Comparison of ENCODE assay signal across 8 cellular contexts in genomic region chr6:32195652-32195901, GRCh38. TPM values are rescaled to one million over a fixed set of nuclear protein-coding genes. Genes with fewer than 3 reads are reported as not detected.
A peak's percentile ranks its signal among the peaks of the same experiment; 100 is the strongest.
DNase-seq lines count a peak whose midpoint lies in the region; ATAC-seq and TF ChIP-seq lines count a peak whose summit lies in the region.

No MANE protein-coding gene starts in this region.

- 0% methylated on average over 6 of the region's 25 CpGs for WGBS in right lobe of liver (ENCODE audit: insufficient coverage, low coverage, low lambda C conversion rate, missing lambda C conversion rate)

- H3K27me3 Mint-ChIP-seq in activated CD8-positive, alpha-beta T cell treated with anti-CD3 and anti-CD28 coated beads, Interleukin-2, amount 10 ng/mL, durations not matched to agents 7 days and 5 days (ENCODE audit: low read depth): no peaks in the 10 kb centered on the region

- H3K9me3 Mint-ChIP-seq in activated CD8-positive, alpha-beta T cell treated with anti-CD3 and anti-CD28 coated beads, Interleukin-2, amount 10 ng/mL, durations not matched to agents 7 days and 5 days (ENCODE audit: insufficient read depth): no peaks in the 10 kb centered on the region

- ATAC-seq in GM18868 (IDR thresholded peaks at IDR 0.05; ENCODE audit: unreplicated experiment) (peak; percentile 63), HG03571 (IDR thresholded peaks at IDR 0.05; ENCODE audit: unreplicated experiment) (peak; percentile 67), right lobe of liver (peak; percentile 81 to 91 (median 90))
- ATAC-seq in activated CD8-positive, alpha-beta T cell treated with anti-CD3 and anti-CD28 coated beads, Interleukin-2, amount 10 ng/mL, durations not matched to agents 7 days and 5 days: peak; percentile 90

- peak; percentile 56 to 64 (median 58) for TF ChIP-seq CTCF in right lobe of liver (IDR thresholded peaks at IDR 0.05)

- H3K4me3 ChIP-seq in duodenal mucosa (ENCODE audit: low read depth in 1 of 2, low read length in 2 of 2) (peak overlapping the region; percentile 63 to 86), right lobe of liver (peak overlapping the region in 2 of 3 donors; percentile 78 to 87)

- H3K4me1 Mint-ChIP-seq in activated CD8-positive, alpha-beta T cell treated with anti-CD3 and anti-CD28 coated beads, Interleukin-2, amount 10 ng/mL, durations not matched to agents 7 days and 5 days (ENCODE audit: low read depth): peaks cover 33% of the 10 kb centered on the region

- DNase-seq in ACHN (peak; percentile 98), NCI-H774 (lab: John Stamatoyannopoulos, UW) (peak; percentile 99), right lobe of liver (peak; percentile 100)
- peak; percentile 100 for DNase-seq in activated CD8-positive, alpha-beta T cell treated with anti-CD3 and anti-CD28 coated beads, Interleukin-2, amount 10 ng/mL, durations not matched to agents 7 days and 5 days
- peak; percentile 100 for DNase-seq in stimulated activated CD4-positive, alpha-beta T cell treated with anti-CD3 and anti-CD28 coated beads, Interleukin-4, amount 100 ng/mL, for 48 hours (ENCODE audit: low read depth in 2 of 2)

- H3K4me1 ChIP-seq in duodenal mucosa (ENCODE audit: control insufficient read depth in 1 of 2, insufficient read depth in 2 of 2, low read length in 2 of 2) (peaks cover 36 to 46% of the 10 kb centered on the region in 2 donors), right lobe of liver (peaks cover 0 to 15% (median 7%) of the 10 kb centered on the region in 4 donors)

- in situ Hi-C loops in ACHN (cut with HindIII; ENCODE audit: low pct_ligation_motif_present, low pct_unique_long_range_greater_than_20kb, low sequenced_read_pairs): no loop called here

- no peaks in the 10 kb centered on the region for H3K9me3 ChIP-seq in duodenal mucosa (ENCODE audit: control insufficient read depth in 1 of 2, low read length in 2 of 2)
- no peaks in the 10 kb centered on the region for H3K9me3 ChIP-seq in right lobe of liver

- H3K9ac ChIP-seq in duodenal mucosa (ENCODE audit: low read depth in 1 of 2, low read length in 2 of 2): peak overlapping the region in 1 of 2 donors; percentile 98

- POLR2A ChIA-PET in activated CD8-positive, alpha-beta T cell treated with anti-CD3 and anti-CD28 coated beads, Interleukin-2, amount 10 ng/mL, durations not matched to agents 7 days and 5 days (lab: Charles Lee): interaction anchor here (1.0 to 1.5 kb wide), 7 partner anchors 18 to 650 kb away, joined by 3 to 6 read pairs (median 4); partner anchors contain the start of genes AGPAT1, C6orf47 and TAP2

- H3K27me3 ChIP-seq in duodenal mucosa (ENCODE audit: control insufficient read depth in 1 of 2, insufficient read depth in 2 of 2, low read length in 2 of 2) (no peaks in the 10 kb centered on the region), right lobe of liver (no peaks in the 10 kb centered on the region)

- peak overlapping the region; percentile 97 for H3K4me3 Mint-ChIP-seq in activated CD8-positive, alpha-beta T cell treated with anti-CD3 and anti-CD28 coated beads, Interleukin-2, amount 10 ng/mL, durations not matched to agents 7 days and 5 days

- intact Hi-C loops in right lobe of liver (cut with DNase I): no loop called here

- CTCF ChIA-PET in activated CD8-positive, alpha-beta T cell treated with anti-CD3 and anti-CD28 coated beads, Interleukin-2, amount 10 ng/mL, durations not matched to agents 7 days and 5 days (lab: Charles Lee): interaction anchor here (0.8 to 2.7 kb wide), 23 partner anchors 11 to 789 kb away, joined by 3 to 28 read pairs (median 4); partner anchors contain the start of genes AGPAT1, ATF6B, DXO and FKBPL

- TF ChIP-seq POLR2A in right lobe of liver (IDR thresholded peaks at IDR 0.05): no peak

- H3K36me3 ChIP-seq in duodenal mucosa (ENCODE audit: control insufficient read depth in 1 of 2, insufficient read depth in 2 of 2, low read length in 2 of 2): no peaks in the 10 kb centered on the region
- H3K36me3 ChIP-seq in right lobe of liver: no peaks in the 10 kb centered on the region

- H3K36me3 Mint-ChIP-seq in activated CD8-positive, alpha-beta T cell treated with anti-CD3 and anti-CD28 coated beads, Interleukin-2, amount 10 ng/mL, durations not matched to agents 7 days and 5 days (ENCODE audit: low read depth): peaks cover 18% of the 10 kb centered on the region

- H3K27ac ChIP-seq in duodenal mucosa (ENCODE audit: low read depth, low read length) (peak overlapping the region; percentile 99), right lobe of liver (peak overlapping the region in 2 of 3 donors; percentile 75 to 97)

- peak overlapping the region; percentile 99 for H3K27ac Mint-ChIP-seq in activated CD8-positive, alpha-beta T cell treated with anti-CD3 and anti-CD28 coated beads, Interleukin-2, amount 10 ng/mL, durations not matched to agents 7 days and 5 days

RNA-seq across cellular contexts. Expression of gene GPSM3, which starts 3.1 kb away (rescaled TPM):
- 100 to 1,000 TPM; 216 to 223 TPM for total RNA-seq in activated CD8-positive, alpha-beta T cell treated with anti-CD3 and anti-CD28 coated beads, Interleukin-2, amount 10 ng/mL, durations not matched to agents 7 days and 5 days
- total RNA-seq in right lobe of liver: 1 to 10 TPM; 3.7 to 9.2 (median 5.7) TPM

RNA-seq across cellular contexts. Expression of gene PBX2, which starts 5.6 kb away (rescaled TPM):
- total RNA-seq in activated CD8-positive, alpha-beta T cell treated with anti-CD3 and anti-CD28 coated beads, Interleukin-2, amount 10 ng/mL, durations not matched to agents 7 days and 5 days: 10 to 100 TPM; 60.5 to 68.5 TPM
- total RNA-seq in right lobe of liver: 10 to 100 TPM; 15.5 to 29.5 (median 24.3) TPM

RNA-seq across cellular contexts. Expression of gene AGER, which starts 11.5 kb away (rescaled TPM):
- total RNA-seq in activated CD8-positive, alpha-beta T cell treated with anti-CD3 and anti-CD28 coated beads, Interleukin-2, amount 10 ng/mL, durations not matched to agents 7 days and 5 days: 10 to 100 TPM; 27.8 to 29.9 TPM
- total RNA-seq in right lobe of liver: 1 to 10 TPM in 4 of 6 experiments, under 1 TPM in 2; 0.81 to 3.4 (median 1.8) TPM

RNA-seq across cellular contexts. Expression of gene RNF5, which starts 17.4 kb away (rescaled TPM):
- total RNA-seq in activated CD8-positive, alpha-beta T cell treated with anti-CD3 and anti-CD28 coated beads, Interleukin-2, amount 10 ng/mL, durations not matched to agents 7 days and 5 days: 10 to 100 TPM; 40.4 to 43.3 TPM
- 10 to 100 TPM; 50.5 to 90.4 (median 60.9) TPM for total RNA-seq in right lobe of liver

RNA-seq across cellular contexts. Expression of gene AGPAT1, which starts 19.7 kb away (rescaled TPM):
- total RNA-seq in activated CD8-positive, alpha-beta T cell treated with anti-CD3 and anti-CD28 coated beads, Interleukin-2, amount 10 ng/mL, durations not matched to agents 7 days and 5 days: 10 to 100 TPM; 40.4 to 46.6 TPM
- 10 to 100 TPM; 23.5 to 36.9 (median 31.6) TPM for total RNA-seq in right lobe of liver

Comparison
In these comparisons a context has a peak if more than half of its experiments do, and no peak if none do; other contexts are left out.
1. Peak in every context shown above with its lines: DNase-seq, ATAC-seq, H3K4me3 ChIP-seq and H3K27ac ChIP-seq.
2. RNA of gene GPSM3, which starts 3.1 kb away (total RNA-seq): 216 to 223 TPM in activated CD8-positive, alpha-beta T cell treated with anti-CD3 and anti-CD28 coated beads, Interleukin-2, amount 10 ng/mL, durations not matched to agents 7 days and 5 days; 3.7 to 9.2 TPM in right lobe of liver; every median in the first group is over 10 times any median in the second.
3. RNA of gene AGER, which starts 11.5 kb away (total RNA-seq): 27.8 to 29.9 TPM in activated CD8-positive, alpha-beta T cell treated with anti-CD3 and anti-CD28 coated beads, Interleukin-2, amount 10 ng/mL, durations not matched to agents 7 days and 5 days; 0.81 to 3.4 TPM in right lobe of liver; every median in the first group is over 4 times any median in the second.